37 cellular contexts compared by ENCODE assay signal in the genomic region with DNA sequence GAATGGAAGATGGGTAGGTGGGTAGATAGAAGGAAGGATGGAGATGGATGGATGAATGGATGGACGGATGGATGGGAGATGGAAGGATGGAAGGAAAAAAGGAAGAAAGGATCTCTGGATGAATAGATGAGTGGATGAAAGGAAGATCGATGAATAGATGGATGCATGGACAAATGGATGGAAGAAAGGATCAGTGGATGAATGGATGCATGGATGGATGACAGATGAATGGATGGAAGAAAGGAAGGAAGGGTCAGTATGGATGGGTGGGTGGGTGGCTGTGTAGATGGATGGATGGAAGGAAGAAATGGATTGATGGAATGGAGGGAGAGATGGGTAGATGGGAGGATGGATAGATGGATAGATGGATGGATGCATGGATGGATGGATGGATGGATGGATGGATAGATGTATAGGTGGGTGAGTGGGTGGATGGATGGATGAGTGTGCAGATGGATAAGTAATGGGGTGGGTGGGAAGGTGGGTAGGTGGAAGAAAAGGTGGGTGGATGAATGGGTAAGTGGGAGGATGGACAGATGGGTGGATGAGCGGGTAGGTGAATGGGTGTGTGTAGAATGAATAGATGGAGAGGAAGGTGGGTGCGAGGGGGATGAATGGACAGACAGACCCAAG. TPM values are rescaled to one million over a fixed set of nuclear protein-coding genes. Genes with fewer than 3 reads are reported as not detected.
"Had no signal": no experiment of that assay in that cellular context is flagged by ENCODE, and none has a peak within 500 bp of the region (broad histone marks: within the 10 kb centered on the region; RNA-seq: fewer than 3 reads in every experiment).

No MANE protein-coding gene starts in this region.

- DNase-seq: activated CD4-positive, alpha-beta memory T cell treated with anti-CD3 and anti-CD28 coated beads, Interleukin-2, amount 10 ng/mL, durations not matched to agents 7 days and 5 days; activated CD4-positive, alpha-beta T cell treated with anti-CD3 and anti-CD28 coated beads for 1 hour; activated CD4-positive, alpha-beta T cell treated with anti-CD3 and anti-CD28 coated beads for 36 hours; activated CD4-positive, alpha-beta T cell treated with anti-CD3 and anti-CD28 coated beads for 48 hours; activated CD4-positive, alpha-beta T cell treated with anti-CD3 and anti-CD28 coated beads, Interleukin-2, amount 10 ng/mL, durations not matched to agents 7 days and 5 days; activated CD4-positive, alpha-beta T cell treated with anti-CD3 and anti-CD28 coated beads, Interleukin-2, amount 50 U/mL, for 48 hours; activated CD4-positive, CD25-positive, alpha-beta regulatory T cell; activated CD8-positive, alpha-beta memory T cell treated with anti-CD3 and anti-CD28 coated beads for 24 hours; activated CD8-positive, alpha-beta memory T cell treated with anti-CD3 and anti-CD28 coated beads, Interleukin-2, amount 10 ng/mL, durations not matched to agents 7 days and 5 days; activated CD8-positive, alpha-beta memory T cell treated with anti-CD3 and anti-CD28 coated beads, Interleukin-2, amount 50 U/mL, for 48 hours; activated CD8-positive, alpha-beta T cell treated with anti-CD3 and anti-CD28 coated beads, Interleukin-2, amount 10 ng/mL, durations not matched to agents 7 days and 5 days; activated effector memory CD4-positive, alpha-beta T cell treated with anti-CD3 and anti-CD28 coated beads, Interleukin-2, amount 50 U/mL, for 16 hours; activated gamma-delta T cell treated with Interleukin-2 at 50 U/mL for 16 hours; activated naive CD4-positive, alpha-beta T cell; activated naive CD4-positive, alpha-beta T cell treated with anti-CD3 and anti-CD28 coated beads, Interleukin-2, amount 50 U/mL, for 16 hours; activated naive CD8-positive, alpha-beta T cell treated with anti-CD3 and anti-CD28 coated beads for 36 hours; activated T-cell treated with anti-CD3 and anti-CD28 coated beads, Interleukin-2, amount 50 U/mL, for 24 hours; activated T-cell treated with anti-CD3 and anti-CD28 coated beads, Interleukin-2, amount 50 U/mL, for 48 hours; adrenal gland; amygdala; anterior cingulate cortex; caudate nucleus; cerebellar nuclear complex; T-helper 17 cell; T1000 had no signal

- H3K9me3 ChIP-seq: adrenal gland, ascending aorta had no signal

- H3K27me3 Mint-ChIP-seq: activated CD8-positive, alpha-beta memory T cell treated with anti-CD3 and anti-CD28 coated beads, Interleukin-2, amount 10 ng/mL, durations not matched to agents 7 days and 5 days; activated naive CD8-positive, alpha-beta T cell treated with anti-CD3 and anti-CD28 coated beads for 36 hours; brain; central memory CD8-positive, alpha-beta T cell had no signal

- H3K9me3 Mint-ChIP-seq: activated CD4-positive, alpha-beta memory T cell treated with anti-CD3 and anti-CD28 coated beads, Interleukin-2, amount 10 ng/mL, durations not matched to agents 7 days and 5 days; activated CD4-positive, alpha-beta T cell treated with anti-CD3 and anti-CD28 coated beads, Interleukin-2, amount 10 ng/mL, durations not matched to agents 7 days and 5 days; activated naive CD4-positive, alpha-beta T cell treated with anti-CD3 and anti-CD28 coated beads for 36 hours; activated naive CD4-positive, alpha-beta T cell treated with anti-CD3 and anti-CD28 coated beads, Interleukin-2, amount 50 U/mL, for 72 hours; activated naive CD8-positive, alpha-beta T cell treated with anti-CD3 and anti-CD28 coated beads for 36 hours; activated T-cell treated with anti-CD3 and anti-CD28 coated beads, Interleukin-2, amount 50 U/mL, for 24 hours; brain; central memory CD8-positive, alpha-beta T cell; WTC11 had no signal

- H3K4me3 Mint-ChIP-seq: activated CD4-positive, alpha-beta memory T cell treated with anti-CD3 and anti-CD28 coated beads, Interleukin-2, amount 10 ng/mL, durations not matched to agents 7 days and 5 days; activated CD4-positive, alpha-beta T cell treated with anti-CD3 and anti-CD28 coated beads for 36 hours; activated CD4-positive, alpha-beta T cell treated with anti-CD3 and anti-CD28 coated beads, Interleukin-2, amount 10 ng/mL, durations not matched to agents 7 days and 5 days; activated CD8-positive, alpha-beta memory T cell treated with anti-CD3 and anti-CD28 coated beads, Interleukin-2, amount 10 ng/mL, durations not matched to agents 7 days and 5 days; activated CD8-positive, alpha-beta T cell treated with anti-CD3 and anti-CD28 coated beads, Interleukin-2, amount 10 ng/mL, durations not matched to agents 7 days and 5 days; activated naive CD4-positive, alpha-beta T cell treated with anti-CD3 and anti-CD28 coated beads for 36 hours; activated naive CD8-positive, alpha-beta T cell treated with anti-CD3 and anti-CD28 coated beads for 36 hours; activated T-cell treated with anti-CD3 and anti-CD28 coated beads, Interleukin-2, amount 50 U/mL, for 24 hours; brain; central memory CD8-positive, alpha-beta T cell; T-helper 17 cell; WTC11 had no signal

- H3K27ac ChIP-seq: adrenal gland, ascending aorta, cardiac muscle cell, WERI-Rb-1 had no signal

- H3K4me1 Mint-ChIP-seq: activated CD4-positive, alpha-beta memory T cell treated with anti-CD3 and anti-CD28 coated beads, Interleukin-2, amount 10 ng/mL, durations not matched to agents 7 days and 5 days; activated CD4-positive, alpha-beta T cell treated with anti-CD3 and anti-CD28 coated beads for 36 hours; activated CD4-positive, alpha-beta T cell treated with anti-CD3 and anti-CD28 coated beads, Interleukin-2, amount 10 ng/mL, durations not matched to agents 7 days and 5 days; activated CD8-positive, alpha-beta memory T cell treated with anti-CD3 and anti-CD28 coated beads, Interleukin-2, amount 10 ng/mL, durations not matched to agents 7 days and 5 days; activated naive CD8-positive, alpha-beta T cell treated with anti-CD3 and anti-CD28 coated beads for 36 hours; central memory CD8-positive, alpha-beta T cell; WTC11 had no signal

- H3K4me1 ChIP-seq: adrenal gland, ascending aorta had no signal

- H3K27ac Mint-ChIP-seq: activated CD4-positive, alpha-beta memory T cell treated with anti-CD3 and anti-CD28 coated beads, Interleukin-2, amount 10 ng/mL, durations not matched to agents 7 days and 5 days; activated CD4-positive, alpha-beta T cell treated with anti-CD3 and anti-CD28 coated beads for 36 hours; activated CD4-positive, alpha-beta T cell treated with anti-CD3 and anti-CD28 coated beads, Interleukin-2, amount 10 ng/mL, durations not matched to agents 7 days and 5 days; activated CD8-positive, alpha-beta memory T cell treated with anti-CD3 and anti-CD28 coated beads, Interleukin-2, amount 10 ng/mL, durations not matched to agents 7 days and 5 days; activated CD8-positive, alpha-beta T cell treated with anti-CD3 and anti-CD28 coated beads, Interleukin-2, amount 10 ng/mL, durations not matched to agents 7 days and 5 days; activated naive CD4-positive, alpha-beta T cell treated with anti-CD3 and anti-CD28 coated beads for 36 hours; activated naive CD4-positive, alpha-beta T cell treated with anti-CD3 and anti-CD28 coated beads, Interleukin-2, amount 50 U/mL, for 72 hours; activated naive CD8-positive, alpha-beta T cell treated with anti-CD3 and anti-CD28 coated beads for 36 hours; activated T-cell treated with anti-CD3 and anti-CD28 coated beads, Interleukin-2, amount 50 U/mL, for 24 hours; T-helper 17 cell; WTC11 had no signal

- H3K36me3 ChIP-seq: adrenal gland, ascending aorta, cardiac muscle cell, WERI-Rb-1 had no signal

- H3K27me3 ChIP-seq: adrenal gland, ascending aorta, cardiac muscle cell had no signal

- ATAC-seq: activated CD4-positive, alpha-beta T cell treated with anti-CD3 and anti-CD28 coated beads for 36 hours; activated CD4-positive, CD25-positive, alpha-beta regulatory T cell treated with anti-CD3 and anti-CD28 coated beads, Interleukin-2, amount 50 U/mL, for 24 hours; activated CD8-positive, alpha-beta memory T cell treated with anti-CD3 and anti-CD28 coated beads, Interleukin-2, amount 10 ng/mL, durations not matched to agents 7 days and 5 days; activated CD8-positive, alpha-beta T cell treated with anti-CD3 and anti-CD28 coated beads, Interleukin-2, amount 10 ng/mL, durations not matched to agents 7 days and 5 days; activated naive CD4-positive, alpha-beta T cell treated with anti-CD3 and anti-CD28 coated beads, Interleukin-2, amount 50 U/mL, for 72 hours; T-helper 17 cell; WTC11 had no signal

- FAIRE-seq: bronchial epithelial cell had no signal

- H3K4me3 ChIP-seq: adrenal gland, ascending aorta, cardiac muscle cell had no signal

- H3K36me3 Mint-ChIP-seq: activated CD8-positive, alpha-beta memory T cell treated with anti-CD3 and anti-CD28 coated beads, Interleukin-2, amount 10 ng/mL, durations not matched to agents 7 days and 5 days; activated naive CD4-positive, alpha-beta T cell treated with anti-CD3 and anti-CD28 coated beads, Interleukin-2, amount 50 U/mL, for 72 hours; activated naive CD8-positive, alpha-beta T cell treated with anti-CD3 and anti-CD28 coated beads for 36 hours; brain had no signal

RNA-seq across cellular contexts. Expression of a gene that starts 14.6 kb away (rescaled TPM):
- total RNA-seq: activated CD4-positive, alpha-beta memory T cell treated with anti-CD3 and anti-CD28 coated beads, Interleukin-2, amount 10 ng/mL, durations not matched to agents 7 days and 5 days; activated CD4-positive, alpha-beta T cell treated with anti-CD3 and anti-CD28 coated beads, Interleukin-2, amount 10 ng/mL, durations not matched to agents 7 days and 5 days; activated CD8-positive, alpha-beta memory T cell treated with anti-CD3 and anti-CD28 coated beads, Interleukin-2, amount 10 ng/mL, durations not matched to agents 7 days and 5 days; activated CD8-positive, alpha-beta T cell treated with anti-CD3 and anti-CD28 coated beads, Interleukin-2, amount 10 ng/mL, durations not matched to agents 7 days and 5 days; activated naive CD4-positive, alpha-beta T cell treated with anti-CD3 and anti-CD28 coated beads for 36 hours; T-helper 1 cell treated with Interleukin-12 subunit alpha and Interleukin-12 subunit beta and Interleukin-4 antibody, amounts not matched to agents 30 ng/mL and 1 ng/mL, for 36 hours; T-helper 2 cell treated with Interferon-gamma antibody and Interleukin-4, amounts not matched to agents 100 ng/mL and 5 ng/mL, for 36 hours had no signal

RNA-seq across cellular contexts. Expression of a gene that starts 29.3 kb away (rescaled TPM):
- total RNA-seq: activated CD4-positive, alpha-beta T cell treated with anti-CD3 and anti-CD28 coated beads, Interleukin-2, amount 10 ng/mL, durations not matched to agents 7 days and 5 days; activated CD8-positive, alpha-beta memory T cell treated with anti-CD3 and anti-CD28 coated beads, Interleukin-2, amount 10 ng/mL, durations not matched to agents 7 days and 5 days; ascending aorta; T-helper 17 cell had no signal
